ENCODE assay signal across 16 cellular contexts in the genomic region with DNA sequence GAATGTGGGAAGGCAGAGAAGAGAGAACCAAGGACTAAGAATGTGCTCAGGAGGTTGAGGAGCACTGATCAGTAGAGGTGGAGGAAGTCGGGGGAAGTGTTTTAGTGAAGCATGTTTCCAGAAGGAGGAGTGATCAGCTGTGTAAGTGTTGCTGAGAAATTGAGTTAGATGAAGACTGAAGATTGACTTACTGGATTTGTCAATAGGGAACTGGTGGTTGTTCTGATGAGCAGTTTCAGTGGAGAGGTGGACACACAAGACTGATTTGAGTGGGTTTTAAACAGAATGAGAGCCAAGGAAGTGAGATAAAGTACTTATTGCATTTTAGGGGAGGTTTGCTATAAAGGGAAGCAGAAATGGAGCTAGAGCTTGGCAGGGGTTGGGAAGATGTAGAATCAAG.
DNase-seq lines count a peak whose midpoint lies in the region; ATAC-seq and TF ChIP-seq lines count a peak whose summit lies in the region.
"Had no signal": no experiment of that assay in that cellular context is flagged by ENCODE, and none has a peak within 500 bp of the region (broad histone marks: within the 10 kb centered on the region; RNA-seq: fewer than 3 reads in every experiment).

No MANE protein-coding gene starts in this region.

- H3K4me3 Mint-ChIP-seq in activated naive CD8-positive, alpha-beta T cell treated with anti-CD3 and anti-CD28 coated beads, Interleukin-2, amount 50 U/mL, for 24 hours: no peak overlapping the region
- no peak overlapping the region for H3K4me3 Mint-ChIP-seq in activated naive CD8-positive, alpha-beta T cell treated with anti-CD3 and anti-CD28 coated beads for 36 hours
- H3K4me3 Mint-ChIP-seq in Calu3 (ENCODE audit: low read depth, unreplicated experiment): no peak overlapping the region
- H3K4me3 Mint-ChIP-seq: activated CD4-positive, alpha-beta T cell treated with anti-CD3 and anti-CD28 coated beads, Interleukin-2, amount 10 ng/mL, durations not matched to agents 7 days and 5 days; activated naive CD8-positive, alpha-beta T cell; GM23338 had no signal

- H3K9me3 ChIP-seq in effector memory CD4-positive, alpha-beta T cell (ENCODE audit: control insufficient read depth, low read length): no peaks in the 10 kb centered on the region
- H3K9me3 ChIP-seq: colonic mucosa, SK-N-SH had no signal

- peaks cover 5% of the 10 kb centered on the region for H3K36me3 Mint-ChIP-seq in activated naive CD8-positive, alpha-beta T cell treated with anti-CD3 and anti-CD28 coated beads, Interleukin-2, amount 50 U/mL, for 24 hours (ENCODE audit: low read depth)
- H3K36me3 Mint-ChIP-seq in activated naive CD8-positive, alpha-beta T cell treated with anti-CD3 and anti-CD28 coated beads for 36 hours: peaks cover 10% of the 10 kb centered on the region
- H3K36me3 Mint-ChIP-seq in Calu3 (ENCODE audit: insufficient read depth, unreplicated experiment): peaks cover 1% of the 10 kb centered on the region

- BruUV-seq in Calu3 (replicated peaks; lab: Mats Ljungman, UMichigan): no TSS peak

- H3K4me1 Mint-ChIP-seq in activated naive CD8-positive, alpha-beta T cell treated with anti-CD3 and anti-CD28 coated beads, Interleukin-2, amount 50 U/mL, for 24 hours: peaks cover 32% of the 10 kb centered on the region
- H3K4me1 Mint-ChIP-seq in activated naive CD8-positive, alpha-beta T cell treated with anti-CD3 and anti-CD28 coated beads for 36 hours: peaks cover 24% of the 10 kb centered on the region
- H3K4me1 Mint-ChIP-seq in Calu3 (ENCODE audit: low read depth, unreplicated experiment): peaks cover 6% of the 10 kb centered on the region

- no peaks in the 10 kb centered on the region for H3K4me1 ChIP-seq in effector memory CD4-positive, alpha-beta T cell (ENCODE audit: control insufficient read depth, insufficient read depth, low read length, poor library complexity, severe bottlenecking)
- H3K4me1 ChIP-seq: colonic mucosa had no signal

- CTCF ChIA-PET in Calu3 (lab: Charles Lee): no interaction called here

- no peak overlapping the region for H3K27ac ChIP-seq in effector memory CD4-positive, alpha-beta T cell (ENCODE audit: insufficient read depth, low read length, poor library complexity, severe bottlenecking)
- H3K27ac ChIP-seq: colonic mucosa had no signal

- H3K27me3 Mint-ChIP-seq in activated naive CD8-positive, alpha-beta T cell treated with anti-CD3 and anti-CD28 coated beads, Interleukin-2, amount 50 U/mL, for 24 hours: no peaks in the 10 kb centered on the region
- no peaks in the 10 kb centered on the region for H3K27me3 Mint-ChIP-seq in activated naive CD8-positive, alpha-beta T cell treated with anti-CD3 and anti-CD28 coated beads for 36 hours
- H3K27me3 Mint-ChIP-seq in Calu3 (ENCODE audit: unreplicated experiment): no peaks in the 10 kb centered on the region
- H3K27me3 Mint-ChIP-seq: activated CD4-positive, alpha-beta T cell treated with anti-CD3 and anti-CD28 coated beads, Interleukin-2, amount 10 ng/mL, durations not matched to agents 7 days and 5 days; activated naive CD8-positive, alpha-beta T cell had no signal

- no peak for DNase-seq in activated naive CD8-positive, alpha-beta T cell treated with anti-CD3 and anti-CD28 coated beads, Interleukin-2, amount 50 U/mL, for 24 hours
- DNase-seq in activated naive CD8-positive, alpha-beta T cell treated with anti-CD3 and anti-CD28 coated beads for 36 hours: no peak
- DNase-seq in effector memory CD4-positive, alpha-beta T cell: no peak
- no peak for DNase-seq in NCI-H526 treated with DMSO at 0.1 percent for 48 hours (lab: John Stamatoyannopoulos, UW)
- no peak for DNase-seq in Calu3
- no peak for DNase-seq in activated gamma-delta T cell treated with Interleukin-2 at 50 U/mL for 16 hours
- DNase-seq: activated CD4-positive, alpha-beta T cell treated with anti-CD3 and anti-CD28 coated beads, Interleukin-2, amount 10 ng/mL, durations not matched to agents 7 days and 5 days; colonic mucosa; NCI-H2171; SK-N-SH; substantia nigra had no signal

- H3K4me3 ChIP-seq in effector memory CD4-positive, alpha-beta T cell (ENCODE audit: insufficient read depth, low read depth, low read length, poor library complexity, severe bottlenecking): no peak overlapping the region
- H3K4me3 ChIP-seq: colonic mucosa, GM23338, lung had no signal

- TF ChIP-seq CTCF in Calu3 (IDR thresholded peaks at IDR 0.05; ENCODE audit: unreplicated experiment): no peak

- intact Hi-C loops in Calu3 (cut with micrococcal nuclease; ENCODE audit: unreplicated experiment): no loop called here

- H3K9me3 Mint-ChIP-seq in activated naive CD8-positive, alpha-beta T cell treated with anti-CD3 and anti-CD28 coated beads, Interleukin-2, amount 50 U/mL, for 24 hours: no peaks in the 10 kb centered on the region
- no peaks in the 10 kb centered on the region for H3K9me3 Mint-ChIP-seq in activated naive CD8-positive, alpha-beta T cell treated with anti-CD3 and anti-CD28 coated beads for 36 hours
- H3K9me3 Mint-ChIP-seq in Calu3 (ENCODE audit: low read depth, unreplicated experiment): no peaks in the 10 kb centered on the region
- H3K9me3 Mint-ChIP-seq: activated CD4-positive, alpha-beta T cell treated with anti-CD3 and anti-CD28 coated beads, Interleukin-2, amount 10 ng/mL, durations not matched to agents 7 days and 5 days had no signal

- H3K27me3 ChIP-seq in effector memory CD4-positive, alpha-beta T cell (replicated peaks; ENCODE audit: control insufficient read depth, insufficient read depth, low read length, poor library complexity, severe bottlenecking): no peaks in the 10 kb centered on the region
- H3K27me3 ChIP-seq: colonic mucosa had no signal

- no peaks in the 10 kb centered on the region for H3K36me3 ChIP-seq in effector memory CD4-positive, alpha-beta T cell (ENCODE audit: control insufficient read depth, insufficient read depth, low read length)
- H3K36me3 ChIP-seq: colonic mucosa had no signal

- ATAC-seq in activated naive CD8-positive, alpha-beta T cell treated with anti-CD3 and anti-CD28 coated beads, Interleukin-2, amount 50 U/mL, for 24 hours: peak; percentile 24
- peak; percentile 78 for ATAC-seq in GM21723 (IDR thresholded peaks at IDR 0.05; ENCODE audit: unreplicated experiment)
- peak; percentile 50 for ATAC-seq in HG03196 (IDR thresholded peaks at IDR 0.05; ENCODE audit: unreplicated experiment)
- ATAC-seq: GM23338 had no signal

- H3K27ac Mint-ChIP-seq in activated naive CD8-positive, alpha-beta T cell treated with anti-CD3 and anti-CD28 coated beads, Interleukin-2, amount 50 U/mL, for 24 hours: no peak overlapping the region
- H3K27ac Mint-ChIP-seq in activated naive CD8-positive, alpha-beta T cell treated with anti-CD3 and anti-CD28 coated beads for 36 hours: no peak overlapping the region
- no peak overlapping the region for H3K27ac Mint-ChIP-seq in Calu3 (ENCODE audit: unreplicated experiment)
- H3K27ac Mint-ChIP-seq: activated CD4-positive, alpha-beta T cell treated with anti-CD3 and anti-CD28 coated beads, Interleukin-2, amount 10 ng/mL, durations not matched to agents 7 days and 5 days; activated naive CD8-positive, alpha-beta T cell; GM23338 had no signal

Comparison
In these comparisons a context has a peak if more than half of its experiments do, and no peak if none do; other contexts are left out.
1. ATAC-seq: peak in every context shown above with its lines; median percentile 78 in GM21723; 50 in HG03196; 24 in activated naive CD8-positive, alpha-beta T cell treated with anti-CD3 and anti-CD28 coated beads, Interleukin-2, amount 50 U/mL, for 24 hours.